ENCODE assay signal across 8 cellular contexts in the genomic region with DNA sequence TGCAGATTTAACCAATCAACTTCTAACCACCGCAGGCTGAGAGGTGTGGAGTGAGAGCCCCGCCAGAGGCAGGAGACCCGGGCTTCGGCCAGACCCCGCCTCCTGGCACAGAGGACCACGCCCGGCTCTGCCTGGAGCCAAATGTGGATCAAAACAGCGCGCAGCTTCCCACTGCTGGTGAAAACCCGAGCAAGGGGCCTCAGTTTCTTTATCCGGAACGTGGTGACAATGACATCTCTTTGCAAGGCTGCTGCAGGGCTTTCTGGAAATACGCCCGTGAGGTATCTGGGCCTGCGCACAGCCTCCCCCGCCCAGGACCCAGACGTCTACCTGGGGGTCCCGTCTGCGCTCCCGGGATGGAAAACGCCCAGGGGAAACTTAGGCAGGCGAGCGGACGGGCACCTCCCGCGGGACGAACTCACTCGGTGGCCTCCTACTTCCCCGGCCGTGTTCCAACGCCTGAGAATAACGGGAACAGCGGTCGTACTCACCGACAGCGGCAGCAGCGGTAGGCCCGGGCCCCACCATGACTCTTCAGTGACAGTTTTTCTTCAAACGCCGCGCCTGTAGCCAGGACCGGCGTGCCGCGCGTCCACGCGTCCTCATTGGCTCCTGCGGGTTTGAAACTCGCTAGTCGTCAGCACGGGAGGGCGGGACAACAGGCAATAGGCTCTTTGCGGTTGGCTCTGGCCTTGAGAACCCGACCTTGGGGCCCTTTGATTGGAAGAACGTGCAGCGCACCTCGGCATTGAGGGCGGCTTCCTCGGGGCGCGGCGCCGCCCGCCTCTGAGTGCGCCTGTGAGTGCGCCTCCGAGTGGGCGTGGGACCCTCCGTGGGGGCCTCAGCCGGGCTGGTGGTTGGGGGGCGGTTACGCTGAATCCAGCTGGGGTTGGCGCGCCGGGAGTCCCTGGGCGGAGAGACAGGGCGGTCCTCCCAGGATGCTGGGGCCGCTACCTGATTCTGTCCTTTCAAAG. TPM values are rescaled to one million over a fixed set of nuclear protein-coding genes. Genes with fewer than 3 reads are reported as not detected.
DNase-seq lines count a peak whose midpoint lies in the region; ATAC-seq and TF ChIP-seq lines count a peak whose summit lies in the region.

A gene with protein sequence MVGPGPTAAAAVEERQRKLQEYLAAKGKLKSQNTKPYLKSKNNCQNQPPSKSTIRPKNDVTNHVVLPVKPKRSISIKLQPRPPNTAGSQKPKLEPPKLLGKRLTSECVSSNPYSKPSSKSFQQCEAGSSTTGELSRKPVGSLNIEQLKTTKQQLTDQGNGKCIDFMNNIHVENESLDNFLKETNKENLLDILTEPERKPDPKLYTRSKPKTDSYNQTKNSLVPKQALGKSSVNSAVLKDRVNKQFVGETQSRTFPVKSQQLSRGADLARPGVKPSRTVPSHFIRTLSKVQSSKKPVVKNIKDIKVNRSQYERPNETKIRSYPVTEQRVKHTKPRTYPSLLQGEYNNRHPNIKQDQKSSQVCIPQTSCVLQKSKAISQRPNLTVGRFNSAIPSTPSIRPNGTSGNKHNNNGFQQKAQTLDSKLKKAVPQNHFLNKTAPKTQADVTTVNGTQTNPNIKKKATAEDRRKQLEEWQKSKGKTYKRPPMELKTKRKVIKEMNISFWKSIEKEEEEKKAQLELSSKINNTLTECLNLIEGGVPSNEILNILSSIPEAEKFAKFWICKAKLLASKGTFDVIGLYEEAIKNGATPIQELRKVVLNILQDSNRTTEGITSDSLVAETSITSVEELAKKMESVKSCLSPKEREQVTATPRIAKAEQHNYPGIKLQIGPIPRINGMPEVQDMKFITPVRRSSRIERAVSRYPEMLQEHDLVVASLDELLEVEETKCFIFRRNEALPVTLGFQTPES (minus strand): TSS at position 539 of the 974 bp plus-strand sequence. CDS start 11 bp downstream, at position 528.

- peak within 1 kb of the TSS; percentile 18 to 86 (median 70) for H3K27ac Mint-ChIP-seq in IgD-negative memory B cell

- DNase-seq in DMS 273 treated with DMSO at 0.1 percent for 48 hours (lab: John Stamatoyannopoulos, UW) (peak; percentile 91), OCI-M1 (lab: John Stamatoyannopoulos, UW) (peak; percentile 98), activated T-cell treated with anti-CD3 and anti-CD28 coated beads for 1 hour (ENCODE audit: low read depth) (peak; percentile 91), epithelial cell of esophagus (ENCODE audit: low read depth) (peak; percentile 99)
- peak; percentile 92 to 94 for DNase-seq in stimulated activated CD8-positive, alpha-beta memory T cell treated with anti-CD3 and anti-CD28 coated beads, Interleukin-2, amount 100 ng/mL, for 48 hours (ENCODE audit: low read depth in 2 of 2)

- H3K4me3 ChIP-seq in epithelial cell of esophagus (ENCODE audit: low read length) (peak within 1 kb of the TSS; percentile 82), mononuclear cell (ENCODE audit: low read length) (peak within 1 kb of the TSS; percentile 63)

- peaks cover 38% of the 10 kb centered on the region for H3K4me1 ChIP-seq in mononuclear cell (ENCODE audit: insufficient read depth, low read length)

- peak within 1 kb of the TSS; percentile 90 to 99 (median 98) for H3K4me3 Mint-ChIP-seq in IgD-negative memory B cell

- H3K36me3 Mint-ChIP-seq in IgD-negative memory B cell, result no peaks in the 10 kb centered on the region

- no peaks in the 10 kb centered on the region for H3K9me3 Mint-ChIP-seq in IgD-negative memory B cell

- TF ChIP-seq CTCF in epithelial cell of esophagus (IDR thresholded peaks at IDR 0.05; ENCODE audit: insufficient read depth, low read depth, low read length, missing control alignments), result no peak

- H3K27me3 Mint-ChIP-seq in IgD-negative memory B cell, result no peaks in the 10 kb centered on the region

- no peaks in the 10 kb centered on the region for H3K27me3 ChIP-seq in mononuclear cell (ENCODE audit: insufficient read depth, low read length)

- ATAC-seq in GM21576 (IDR thresholded peaks at IDR 0.05; ENCODE audit: unreplicated experiment), result peak; percentile 97

- H3K9me3 ChIP-seq in mononuclear cell (ENCODE audit: low read depth, low read length), result no peaks in the 10 kb centered on the region

- peaks cover 18 to 33% (median 23%) of the 10 kb centered on the region in 3 donors for H3K4me1 Mint-ChIP-seq in IgD-negative memory B cell

RNA-seq across cellular contexts. Expression of the gene that starts here (rescaled TPM):
- polyA plus RNA-seq in IgD-negative memory B cell, result not detected
- 0.21 TPM for total RNA-seq in mononuclear cell

Comparison
In these comparisons a context has a peak if more than half of its experiments do, and no peak if none do; other contexts are left out.
1. Peak in every context shown above with its lines: DNase-seq, ATAC-seq and H3K4me3 ChIP-seq.